In the genomic region with DNA sequence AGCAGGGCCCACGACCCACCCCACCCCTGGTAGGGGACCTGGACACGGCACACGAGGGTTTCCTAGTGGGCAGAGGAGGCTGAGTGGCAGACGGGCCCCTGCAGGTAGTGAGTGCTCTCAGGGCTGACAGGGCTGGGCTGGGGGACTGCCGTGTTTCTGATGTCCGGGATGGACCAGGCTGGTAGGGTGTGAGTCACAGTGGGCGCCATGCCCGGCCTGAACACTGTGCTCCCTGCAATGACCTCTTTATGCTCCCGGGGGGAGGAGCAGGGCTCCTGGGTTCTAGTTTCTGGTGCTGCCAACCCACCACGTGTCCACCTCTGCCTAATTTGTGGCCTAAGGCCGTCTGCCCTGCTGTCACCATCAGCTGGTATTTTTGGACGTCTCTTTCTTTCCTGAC, we compare ENCODE assay signal across 9 cellular contexts. TPM values are rescaled to one million over a fixed set of nuclear protein-coding genes. Genes with fewer than 3 reads are reported as not detected.
DNase-seq lines count a peak whose midpoint lies in the region; ATAC-seq and TF ChIP-seq lines count a peak whose summit lies in the region.
"Had no signal": no experiment of that assay in that cellular context is flagged by ENCODE, and none has a peak within 500 bp of the region (broad histone marks: within the 10 kb centered on the region; RNA-seq: fewer than 3 reads in every experiment).

No MANE protein-coding gene starts in this region.

- WGBS in SK-N-SH (ENCODE audit: low lambda C conversion rate), result 5% methylated on average over 12 of the region's 12 CpGs

- peaks cover 0 to 18% of the 10 kb centered on the region in 2 experiments for H3K36me3 ChIP-seq in SK-N-SH (replicated peaks in 1 of 2; ENCODE audit: control insufficient read depth in 1 of 2, insufficient read depth in 2 of 2, low read length in 1 of 2)
- no peaks in the 10 kb centered on the region for H3K36me3 ChIP-seq in neural progenitor cell

- no peak for ATAC-seq in GM21367 (IDR thresholded peaks at IDR 0.05; ENCODE audit: unreplicated experiment)
- no peak for ATAC-seq in GM21717 (IDR thresholded peaks at IDR 0.05; ENCODE audit: unreplicated experiment)

- H3K9me3 ChIP-seq in SK-N-SH (no peaks in the 10 kb centered on the region), neural progenitor cell (ENCODE audit: low read depth) (no peaks in the 10 kb centered on the region)

- H3K27ac ChIP-seq in SK-N-SH (ENCODE audit: low read depth in 2 of 2, low read length in 1 of 2) (peak overlapping the region; percentile 71 to 80), neural progenitor cell (no peak overlapping the region)
- H3K27ac ChIP-seq: HL-60 had no signal

- H3F3A ChIP-seq in SK-N-SH (replicated peaks; ENCODE audit: insufficient read depth) (peaks cover 6% of the 10 kb centered on the region), neural progenitor cell (ENCODE audit: low read depth) (peaks cover 47% of the 10 kb centered on the region)

- no peak overlapping the region for H3K27ac Mint-ChIP-seq in neural progenitor cell

- H3K27me3 Mint-ChIP-seq in neural progenitor cell (ENCODE audit: insufficient read depth, low read depth), result peaks cover 41% of the 10 kb centered on the region

- peaks cover 67% of the 10 kb centered on the region for H3K4me1 Mint-ChIP-seq in neural progenitor cell

- peak overlapping the region; percentile 70; the same call in 1 of the 2 replicates for H3K9ac ChIP-seq in SK-N-SH
- H3K9ac ChIP-seq in neural progenitor cell, result no peak overlapping the region

- CTCF ChIA-PET in SK-N-SH (lab: Yijun Ruan, JAX), result interaction anchor here (0.6 to 2.5 kb wide), 7 partner anchors 9 to 208 kb away, joined by 4 to 12 read pairs (median 6); no protein-coding TSS in a partner anchor

- no peaks in the 10 kb centered on the region for H3K27me3 ChIP-seq in SK-N-SH (ENCODE audit: insufficient read depth)
- H3K27me3 ChIP-seq in neural progenitor cell, result peaks cover 10% of the 10 kb centered on the region

- DNase-seq in DMS 273 (lab: John Stamatoyannopoulos, UW; ENCODE audit: unreplicated experiment) (peak; percentile 87), SK-N-SH (peak; percentile 84), fibroblast of the conjunctiva (ENCODE audit: low read depth) (peak; percentile 66), neural progenitor cell (ENCODE audit: low spot score) (no peak), NCI-H2081 (lab: John Stamatoyannopoulos, UW) (no peak)
- no peak for DNase-seq in stimulated activated CD4-positive, alpha-beta T cell treated with anti-CD3 and anti-CD28 coated beads, Interleukin-4, amount 100 ng/mL, for 24 hours

- H3K9me2 ChIP-seq in SK-N-SH, result no peaks in the 10 kb centered on the region

- TF ChIP-seq CTCF in SK-N-SH (IDR thresholded peaks at IDR 0.05) (no peak), neural progenitor cell (IDR thresholded peaks at IDR 0.05) (no peak)

- TF ChIP-seq RAD21 in SK-N-SH (IDR thresholded peaks at IDR 0.05; ENCODE audit: low read length), result no peak

- POLR2A ChIA-PET in SK-N-SH (lab: Yijun Ruan, JAX), result interaction anchor here (1.8 kb wide), 1 partner anchor 11 kb away, joined by 6 read pairs; no protein-coding TSS in a partner anchor

- H4K20me1 ChIP-seq in SK-N-SH (ENCODE audit: insufficient read depth), result peaks cover 49% of the 10 kb centered on the region
- no peaks in the 10 kb centered on the region for H4K20me1 ChIP-seq in neural progenitor cell (ENCODE audit: low read depth)

- H2AFZ ChIP-seq in SK-N-SH (ENCODE audit: low read depth) (no peak overlapping the region), neural progenitor cell (replicated peaks) (no peak overlapping the region)

- H3K4me3 ChIP-seq in SK-N-SH (ENCODE audit: low read depth in 2 of 2, low read length in 1 of 2) (peak overlapping the region; percentile 51 to 64; a peak in 3 of 4 replicates), neural progenitor cell (peak overlapping the region; percentile 47)

- peaks cover 2% of the 10 kb centered on the region for H3K36me3 Mint-ChIP-seq in neural progenitor cell

- H3K4me1 ChIP-seq in SK-N-SH (ENCODE audit: control insufficient read depth in 1 of 2, insufficient read depth in 2 of 2, low read depth in 1 of 2, low read length in 1 of 2), result peaks cover 48 to 53% of the 10 kb centered on the region in 2 experiments; a peak in 3 of 4 replicates
- peaks cover 65% of the 10 kb centered on the region for H3K4me1 ChIP-seq in neural progenitor cell

- H3K79me2 ChIP-seq in SK-N-SH (ENCODE audit: insufficient read depth), result peaks cover 91% of the 10 kb centered on the region
- peaks cover 22% of the 10 kb centered on the region for H3K79me2 ChIP-seq in neural progenitor cell (ENCODE audit: low read depth)

- H3K4me2 ChIP-seq in SK-N-SH, result peak overlapping the region; percentile 88
- peak overlapping the region; percentile 77 for H3K4me2 ChIP-seq in neural progenitor cell

- no peaks in the 10 kb centered on the region for H3K9me3 Mint-ChIP-seq in neural progenitor cell

- peak overlapping the region; percentile 61 for H3K4me3 Mint-ChIP-seq in neural progenitor cell

- peak; percentile 47 to 50; a peak in 2 of 4 replicates for TF ChIP-seq EP300 in SK-N-SH (IDR thresholded peaks at IDR 0.05; ENCODE audit: borderline replicate concordance in 1 of 2, low read depth in 1 of 2, low read length in 1 of 2)

TF ChIP-seq in SK-N-SH, 30 proteins besides CTCF, POLR2A, EP300 and RAD21 (continues in another document):
- TF ChIP-seq, protein P1, sequence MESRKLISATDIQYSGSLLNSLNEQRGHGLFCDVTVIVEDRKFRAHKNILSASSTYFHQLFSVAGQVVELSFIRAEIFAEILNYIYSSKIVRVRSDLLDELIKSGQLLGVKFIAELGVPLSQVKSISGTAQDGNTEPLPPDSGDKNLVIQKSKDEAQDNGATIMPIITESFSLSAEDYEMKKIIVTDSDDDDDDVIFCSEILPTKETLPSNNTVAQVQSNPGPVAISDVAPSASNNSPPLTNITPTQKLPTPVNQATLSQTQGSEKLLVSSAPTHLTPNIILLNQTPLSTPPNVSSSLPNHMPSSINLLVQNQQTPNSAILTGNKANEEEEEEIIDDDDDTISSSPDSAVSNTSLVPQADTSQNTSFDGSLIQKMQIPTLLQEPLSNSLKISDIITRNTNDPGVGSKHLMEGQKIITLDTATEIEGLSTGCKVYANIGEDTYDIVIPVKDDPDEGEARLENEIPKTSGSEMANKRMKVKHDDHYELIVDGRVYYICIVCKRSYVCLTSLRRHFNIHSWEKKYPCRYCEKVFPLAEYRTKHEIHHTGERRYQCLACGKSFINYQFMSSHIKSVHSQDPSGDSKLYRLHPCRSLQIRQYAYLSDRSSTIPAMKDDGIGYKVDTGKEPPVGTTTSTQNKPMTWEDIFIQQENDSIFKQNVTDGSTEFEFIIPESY (IDR thresholded peaks at IDR 0.05; ENCODE audit: borderline replicate concordance, low read depth), result no peak
- TF ChIP-seq JUND (IDR thresholded peaks at IDR 0.05) (no peak; the same call in 1 of the 2 replicates), FOXM1 (IDR thresholded peaks at IDR 0.05; ENCODE audit: low read depth) (no peak; the same call in 1 of the 2 replicates), FOSL2 (IDR thresholded peaks at IDR 0.05; ENCODE audit: borderline replicate concordance, low read depth) (no peak; the same call in 1 of the 2 replicates), RCOR1 (IDR thresholded peaks at IDR 0.05; ENCODE audit: low read length) (0 out of 2 replicates have a peak, but pooled peaks have one; percentile 46), NFIC (IDR thresholded peaks at IDR 0.05; ENCODE audit: borderline replicate concordance) (peak; percentile 96), TCF12 (IDR thresholded peaks at IDR 0.05) (peak; percentile 72), POLR2AphosphoS5 (IDR thresholded peaks at IDR 0.05; ENCODE audit: low read depth, low read length) (no peak; the same call in 1 of the 2 replicates), FOXJ3 (CRISPR knock-in tag; IDR thresholded peaks at IDR 0.05) (no peak), GABPA (IDR thresholded peaks at IDR 0.05; ENCODE audit: low read depth) (no peak), RXRA (IDR thresholded peaks at IDR 0.05; ENCODE audit: borderline replicate concordance, low read depth) (peak; percentile 100), MXI1 (IDR thresholded peaks at IDR 0.05; ENCODE audit: low read depth, low read length) (peak; percentile 90), TEAD4 (IDR thresholded peaks at IDR 0.05; ENCODE audit: borderline replicate concordance, insufficient read depth) (no peak), ELF1 (IDR thresholded peaks at IDR 0.05) (no peak), SMC3 (IDR thresholded peaks at IDR 0.05; ENCODE audit: low read depth, low read length) (peak; percentile 12; the same call in 1 of the 2 replicates), YY1 (IDR thresholded peaks at IDR 0.05; ENCODE audit: low read depth) (no peak), SIN3A (IDR thresholded peaks at IDR 0.05; ENCODE audit: borderline replicate concordance, low read depth, low read length) (peak; percentile 91; the same call in 1 of the 2 replicates), EZH2phosphoT487 (IDR thresholded peaks at IDR 0.05; ENCODE audit: borderline replicate concordance, low read depth) (no peak), RFX5 (IDR thresholded peaks at IDR 0.05; ENCODE audit: low read length) (no peak), MEF2A (IDR thresholded peaks at IDR 0.05; ENCODE audit: borderline replicate concordance, low read depth) (no peak), GATA2 (CRISPR knock-in tag; IDR thresholded peaks at IDR 0.05) (no peak)
- TF ChIP-seq, protein P2, sequence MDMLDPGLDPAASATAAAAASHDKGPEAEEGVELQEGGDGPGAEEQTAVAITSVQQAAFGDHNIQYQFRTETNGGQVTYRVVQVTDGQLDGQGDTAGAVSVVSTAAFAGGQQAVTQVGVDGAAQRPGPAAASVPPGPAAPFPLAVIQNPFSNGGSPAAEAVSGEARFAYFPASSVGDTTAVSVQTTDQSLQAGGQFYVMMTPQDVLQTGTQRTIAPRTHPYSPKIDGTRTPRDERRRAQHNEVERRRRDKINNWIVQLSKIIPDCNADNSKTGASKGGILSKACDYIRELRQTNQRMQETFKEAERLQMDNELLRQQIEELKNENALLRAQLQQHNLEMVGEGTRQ (IDR thresholded peaks at IDR 0.05; ENCODE audit: borderline replicate concordance, low read depth, low read length), result no peak
- TF ChIP-seq, protein P3, sequence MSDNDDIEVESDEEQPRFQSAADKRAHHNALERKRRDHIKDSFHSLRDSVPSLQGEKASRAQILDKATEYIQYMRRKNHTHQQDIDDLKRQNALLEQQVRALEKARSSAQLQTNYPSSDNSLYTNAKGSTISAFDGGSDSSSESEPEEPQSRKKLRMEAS (IDR thresholded peaks at IDR 0.05; ENCODE audit: low read depth), result peak; percentile 89

RNA-seq across cellular contexts. Expression of a gene that starts 26.3 kb away (rescaled TPM):
- polyA plus RNA-seq in SK-N-SH (2012; rRNA removed), result 10.6 and 19.2 TPM in 2 replicates
- polyA plus RNA-seq in SK-N-SH (2012; cell fraction: cytosol; rRNA removed), result 14.2 and 19.1 TPM in 2 replicates
- 31.5 and 36.7 TPM in 2 replicates for polyA plus RNA-seq in SK-N-SH (2012; cell fraction: nucleus; rRNA removed)
- 6.1 and 14.2 TPM in 2 replicates for total RNA-seq in neural progenitor cell (ENCODE audit: low replicate concordance)

Comparison
In these comparisons a context has a peak if more than half of its experiments do, and no peak if none do; other contexts are left out.
1. DNase-seq: peak in DMS 273 (single experiment), SK-N-SH (single experiment) and fibroblast of the conjunctiva (single experiment); none in neural progenitor cell (single experiment), NCI-H2081 (0 of 2) and stimulated activated CD4-positive, alpha-beta T cell treated with anti-CD3 and anti-CD28 coated beads, Interleukin-4, amount 100 ng/mL, for 24 hours (single experiment).